In the genomic region with DNA sequence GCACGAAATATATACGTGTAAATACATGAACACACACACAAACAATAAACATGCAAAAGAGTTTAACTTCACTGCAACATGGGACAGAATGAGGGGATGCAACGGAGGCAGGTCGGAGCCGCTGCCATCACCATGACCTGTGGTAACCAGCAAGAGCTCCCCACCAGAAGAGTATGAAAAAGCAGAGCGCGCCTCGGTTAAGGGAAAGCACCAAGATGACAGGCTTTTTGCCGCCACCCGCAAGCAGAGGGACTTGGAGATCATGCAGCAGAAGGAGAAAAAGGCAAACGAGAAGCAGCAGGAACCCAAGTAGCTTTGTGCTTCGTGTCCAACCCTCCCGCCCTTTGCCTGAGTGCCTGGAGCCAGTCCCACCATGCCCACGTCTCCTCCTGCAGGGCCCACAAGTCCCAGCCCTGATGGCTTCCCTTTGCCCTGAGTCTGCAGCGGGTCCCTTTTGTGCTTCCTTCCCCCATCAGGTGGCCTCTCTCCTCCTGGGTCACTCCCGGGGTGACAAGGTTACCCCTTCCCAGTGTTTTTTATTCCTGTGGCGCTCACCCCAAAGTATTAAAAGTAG, we compare ENCODE assay signal across 28 cellular contexts.
"Had no signal": no experiment of that assay in that cellular context is flagged by ENCODE, and none has a peak within 500 bp of the region (broad histone marks: within the 10 kb centered on the region; RNA-seq: fewer than 3 reads in every experiment).

No MANE protein-coding gene starts in this region.

- ATAC-seq: activated naive CD4-positive, alpha-beta T cell treated with anti-CD3 and anti-CD28 coated beads, Interleukin-2, amount 50 U/mL, for 72 hours; activated T-cell treated with anti-CD3 and anti-CD28 coated beads, Interleukin-2, amount 50 U/mL, for 72 hours; esophagus mucosa; heart left ventricle; T-helper 17 cell had no signal

- H3K9me3 ChIP-seq: ascending aorta, breast epithelium, colonic mucosa, heart left ventricle had no signal

- H3K4me3 ChIP-seq: ascending aorta, breast epithelium, cardiac muscle cell, colonic mucosa, heart left ventricle had no signal

- H3K4me1 ChIP-seq: ascending aorta, breast epithelium, colonic mucosa, heart left ventricle had no signal

- H3K36me3 ChIP-seq: ascending aorta, breast epithelium, cardiac muscle cell, colonic mucosa, heart left ventricle had no signal

- DNase-seq: activated CD4-positive, alpha-beta memory T cell treated with anti-CD3 and anti-CD28 coated beads, Interleukin-2, amount 10 ng/mL, durations not matched to agents 7 days and 5 days; activated CD4-positive, alpha-beta T cell treated with anti-CD3 and anti-CD28 coated beads for 1 hour; activated CD4-positive, alpha-beta T cell treated with anti-CD3 and anti-CD28 coated beads for 4 hours; activated CD4-positive, alpha-beta T cell treated with anti-CD3 and anti-CD28 coated beads, Interleukin-2, amount 10 ng/mL, durations not matched to agents 7 days and 5 days; activated CD4-positive, alpha-beta T cell treated with anti-CD3 and anti-CD28 coated beads, Interleukin-2, amount 50 U/mL, for 4 hours; activated gamma-delta T cell; activated naive CD4-positive, alpha-beta T cell; activated naive CD4-positive, alpha-beta T cell treated with anti-CD3 and anti-CD28 coated beads, Interleukin-2, amount 10 ng/mL, durations not matched to agents 7 days and 5 days; activated naive CD8-positive, alpha-beta T cell treated with anti-CD3 and anti-CD28 coated beads, Interleukin-2, amount 10 ng/mL, durations not matched to agents 7 days and 5 days; activated T-cell treated with anti-CD3 and anti-CD28 coated beads, Interleukin-2, amount 50 U/mL, for 1 hour; activated T-cell treated with anti-CD3 and anti-CD28 coated beads, Interleukin-2, amount 50 U/mL, for 72 hours; central memory CD4-positive, alpha-beta T cell; cerebellar nuclear complex; colonic mucosa; effector CD8-positive, alpha-beta T cell; foreskin fibroblast; glutamatergic neuron; heart left ventricle; T-helper 1 cell; T-helper 17 cell; T1000 had no signal

- H3K27ac ChIP-seq: ascending aorta, breast epithelium, cardiac muscle cell, colonic mucosa, heart left ventricle had no signal

- FAIRE-seq: endometrium, frontal cortex had no signal

- H3K27me3 ChIP-seq: ascending aorta, breast epithelium, cardiac muscle cell, colonic mucosa had no signal
